20 cellular contexts compared by ENCODE assay signal in the genomic region with DNA sequence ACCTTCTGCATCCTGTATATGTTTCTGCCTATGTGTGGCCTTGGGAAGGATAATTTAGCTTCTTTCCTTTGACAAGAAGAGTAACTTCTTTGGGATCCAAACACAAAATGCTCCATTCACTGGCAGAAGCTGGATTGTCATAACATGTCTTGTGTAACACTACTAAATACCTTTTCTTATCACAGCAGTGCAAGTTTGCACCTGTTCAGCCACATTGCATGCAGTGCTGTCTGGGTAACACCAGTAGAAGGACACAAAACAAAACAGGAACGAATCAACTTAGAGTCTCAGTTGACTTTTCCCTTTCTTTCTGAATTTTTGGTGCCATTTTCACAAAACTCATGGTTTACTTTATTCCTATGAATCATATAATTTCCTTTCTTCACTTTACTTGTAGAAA. TPM values are rescaled to one million over a fixed set of nuclear protein-coding genes. Genes with fewer than 3 reads are reported as not detected.
DNase-seq lines count a peak whose midpoint lies in the region; ATAC-seq, FAIRE-seq and TF ChIP-seq lines count a peak whose summit lies in the region.
"Had no signal": no experiment of that assay in that cellular context is flagged by ENCODE, and none has a peak within 500 bp of the region (broad histone marks: within the 10 kb centered on the region; RNA-seq: fewer than 3 reads in every experiment).

No MANE protein-coding gene starts in this region.

- H4K91ac ChIP-seq in trophoblast cell (ENCODE audit: low read depth, low read length) = no peak overlapping the region

- H3K14ac ChIP-seq in trophoblast cell (ENCODE audit: low read length) = no peak overlapping the region

- no peak overlapping the region for H2BK12ac ChIP-seq in trophoblast cell (ENCODE audit: low read length)

- ATAC-seq in esophagus mucosa = peak; percentile 65
- ATAC-seq: CD8-positive, alpha-beta T cell had no signal

- no peaks in the 10 kb centered on the region for H3K27me3 ChIP-seq in NT2/D1 (ENCODE audit: insufficient read depth, insufficient read length)
- no peaks in the 10 kb centered on the region for H3K27me3 ChIP-seq in bronchial epithelial cell (ENCODE audit: control insufficient read depth, insufficient read depth, low read length)
- no peaks in the 10 kb centered on the region for H3K27me3 ChIP-seq in trophoblast cell (ENCODE audit: insufficient read depth, low read length)
- H3K27me3 ChIP-seq in tibial artery = no peaks in the 10 kb centered on the region
- H3K27me3 ChIP-seq: BLaER1 had no signal

- H2AFZ ChIP-seq in trophoblast cell (ENCODE audit: insufficient read depth, low read length, poor library complexity) = no peak overlapping the region

- no peak overlapping the region for H3K4me3 ChIP-seq in NT2/D1 (ENCODE audit: insufficient read length, low read depth)
- H3K4me3 ChIP-seq in bronchial epithelial cell (ENCODE audit: low read depth, low read length) = no peak overlapping the region
- no peak overlapping the region for H3K4me3 ChIP-seq in trophoblast cell (ENCODE audit: low read depth, low read length)
- H3K4me3 ChIP-seq in tibial artery = no peak overlapping the region
- H3K4me3 ChIP-seq: BLaER1 had no signal

- no peak overlapping the region for H3K23ac ChIP-seq in trophoblast cell (ENCODE audit: low read length)

- H3K9me3 ChIP-seq in NT2/D1 (ENCODE audit: insufficient read depth, low read length) (no peaks in the 10 kb centered on the region), trophoblast cell (ENCODE audit: insufficient read depth, low read depth, low read length) (no peaks in the 10 kb centered on the region), tibial artery (no peaks in the 10 kb centered on the region)
- H3K9me3 ChIP-seq: BLaER1 had no signal

- intact Hi-C loops in tibial artery (cut with DNase I; ENCODE audit: low total_unique reads) = no loop called here

- DNase-seq in NT2/D1 (ENCODE audit: low read depth, low spot score) (no peak), bronchial epithelial cell (ENCODE audit: low read depth) (peak; percentile 79), trophoblast cell (peak; percentile 52 to 75), AG08396 (ENCODE audit: low spot score) (no peak), NCI-H1105 treated with DMSO at 0.1 percent for 48 hours (lab: John Stamatoyannopoulos, UW) (no peak), inferior parietal cortex (ENCODE audit: extremely low spot score) (no peak), tibial artery (no peak)
- DNase-seq: CD4-positive, CD25-positive, alpha-beta regulatory T cell; CD8-positive, alpha-beta T cell; DMS 273 treated with DMSO at 0.1 percent for 48 hours; DMS79 treated with DMSO at 0.1 percent for 48 hours; GF-D8; GOT3; H7; HCEC 1CT had no signal

- H4K12ac ChIP-seq in trophoblast cell (ENCODE audit: low read depth, low read length) = no peak overlapping the region

- TF ChIP-seq CTCF in bronchial epithelial cell (IDR thresholded peaks at IDR 0.05; ENCODE audit: insufficient read depth, low read length, severe bottlenecking) (no peak), tibial artery (IDR thresholded peaks at IDR 0.05) (no peak)

- H3K36me3 ChIP-seq in NT2/D1 (ENCODE audit: insufficient read depth, insufficient read length, low read length) (no peaks in the 10 kb centered on the region), bronchial epithelial cell (ENCODE audit: control insufficient read depth, insufficient read depth, low read length) (no peaks in the 10 kb centered on the region), trophoblast cell (ENCODE audit: control insufficient read depth in 1 of 2, insufficient read depth in 2 of 2, low read length in 2 of 2) (no peaks in the 10 kb centered on the region), tibial artery (no peaks in the 10 kb centered on the region)
- H3K36me3 ChIP-seq: BLaER1 had no signal

- H3K9ac ChIP-seq in NT2/D1 (ENCODE audit: insufficient read length, low read depth) (peak overlapping the region; percentile 7), trophoblast cell (ENCODE audit: low read length) (no peak overlapping the region)
- H3K9ac ChIP-seq: BLaER1 had no signal

- no peak overlapping the region for H2BK120ac ChIP-seq in trophoblast cell (ENCODE audit: insufficient read depth, low read length, poor library complexity)

- H4K8ac ChIP-seq in trophoblast cell (ENCODE audit: low read depth, low read length) = no peak overlapping the region

- WGBS in trophoblast cell (ENCODE audit: extremely low coverage, insufficient coverage, insufficient read length) = no CpG with 5 or more reads among the region's 1 CpG

- no peak overlapping the region for H3K27ac ChIP-seq in trophoblast cell (ENCODE audit: low read depth, low read length)
- no peak overlapping the region for H3K27ac ChIP-seq in tibial artery
- H3K27ac ChIP-seq: BLaER1, C4-2B had no signal

- H3K4ac ChIP-seq in trophoblast cell (ENCODE audit: low read depth, low read length) = no peak overlapping the region

- no peaks in the 10 kb centered on the region for H3K79me2 ChIP-seq in trophoblast cell (ENCODE audit: control insufficient read depth, insufficient read depth, low read length, poor library complexity)

- H2BK5ac ChIP-seq in trophoblast cell (ENCODE audit: low read depth, low read length, poor library complexity) = no peak overlapping the region

- no peaks in the 10 kb centered on the region for H3K4me1 ChIP-seq in NT2/D1 (ENCODE audit: insufficient read depth, insufficient read length)
- H3K4me1 ChIP-seq in trophoblast cell (ENCODE audit: control insufficient read depth in 1 of 2, insufficient read depth in 2 of 2, low read length in 2 of 2) = no peaks in the 10 kb centered on the region
- no peaks in the 10 kb centered on the region for H3K4me1 ChIP-seq in tibial artery
- H3K4me1 ChIP-seq: BLaER1 had no signal

- no peak overlapping the region for H2AK5ac ChIP-seq in trophoblast cell (ENCODE audit: low read length)

- FAIRE-seq in bronchial epithelial cell (lab: Jason Lieb, UNC) = no peak
- FAIRE-seq: D721Med, GM12891 had no signal

- H3K18ac ChIP-seq in trophoblast cell (ENCODE audit: low read length) = no peak overlapping the region

- H3K4me2 ChIP-seq in trophoblast cell (ENCODE audit: low read length) = no peak overlapping the region
- H3K4me2 ChIP-seq: BLaER1 had no signal

- no peaks in the 10 kb centered on the region for H3K79me1 ChIP-seq in trophoblast cell (ENCODE audit: low read length)

RNA-seq across cellular contexts. Expression of a gene that starts 43.6 kb away (rescaled TPM):
- total RNA-seq in bronchial epithelial cell (0.26 and 1.1 TPM in 2 replicates), esophagus mucosa (3.0 TPM)
- polyA plus RNA-seq in trophoblast cell (2013) = 0.75 and 0.96 TPM in 2 replicates

Comparison
In these comparisons a context has a peak if more than half of its experiments do, and no peak if none do; other contexts are left out.
1. DNase-seq: peak in bronchial epithelial cell (single experiment) and trophoblast cell (2 of 2); none in NT2/D1 (single experiment), AG08396 (single experiment), NCI-H1105 treated with DMSO at 0.1 percent for 48 hours (single experiment), inferior parietal cortex (single experiment) and tibial artery (0 of 2).